In genomic region chr11:117426297-117426685, GRCh38 we compare ENCODE assay signal across 8 cellular contexts.
DNase-seq lines count a peak whose midpoint lies in the region; ATAC-seq, FAIRE-seq and TF ChIP-seq lines count a peak whose summit lies in the region.

No MANE protein-coding gene starts in this region.

- WGBS in thyroid gland, 2 donors, result 12 to 13% methylated on average over 7 to 13 of the region's 17 CpGs

- peak overlapping the region; percentile 6 for H3K4me2 ChIP-seq in osteoblast (ENCODE audit: insufficient read depth, low read length)

- no peaks in the 10 kb centered on the region for H3K9me3 ChIP-seq in osteoblast (ENCODE audit: low read depth, low read length)
- no peaks in the 10 kb centered on the region for H3K9me3 ChIP-seq in thyroid gland

- H3K4me3 ChIP-seq in osteoblast (ENCODE audit: insufficient read depth, low read length), result no peak overlapping the region
- H3K4me3 ChIP-seq in thyroid gland (replicated peaks in 1 of 3), result no peak overlapping the region

- H3K79me2 ChIP-seq in osteoblast (ENCODE audit: insufficient read depth, low read length), result no peaks in the 10 kb centered on the region

- FAIRE-seq in HTR-8/SVneo (lab: Jason Lieb, UNC) (peak; percentile 80), frontal cortex (lab: Jason Lieb, UNC) (no peak)

- no peak for ATAC-seq in HG03354 (IDR thresholded peaks at IDR 0.05; ENCODE audit: poor library complexity, severe bottlenecking, unreplicated experiment)

- H3K4me1 ChIP-seq in osteoblast (ENCODE audit: insufficient read depth, low read length) (peaks cover 6% of the 10 kb centered on the region), thyroid gland (peaks cover 15 to 36% of the 10 kb centered on the region in 2 donors)

- peak; percentile 71 for DNase-seq in COLO668 (lab: John Stamatoyannopoulos, UW; ENCODE audit: unreplicated experiment)
- peak; percentile 79 for DNase-seq in HTR-8/SVneo (ENCODE audit: insufficient read length, low spot score)
- peak; percentile 78 for DNase-seq in RPMI8226
- DNase-seq in activated effector memory CD4-positive, alpha-beta T cell treated with Interleukin-2 at 50 U/mL for 16 hours, result peak; percentile 48
- DNase-seq in frontal cortex (ENCODE audit: low spot score in 2 of 2), result peak; percentile 71 to 79
- peak; percentile 95 for DNase-seq in osteoblast (ENCODE audit: insufficient read length, low spot score, missing footprints)
- DNase-seq in thyroid gland, result peak; percentile 69 to 78

- no peaks in the 10 kb centered on the region for H4K20me1 ChIP-seq in osteoblast (ENCODE audit: insufficient read depth, low read length)

- intact Hi-C loops in thyroid gland (cut with DNase I), result loop anchor here (5.0 kb wide), 3 partner anchors 371 to 626 kb away; partner anchors contain the start of gene DSCAML1

- H3K36me3 ChIP-seq in osteoblast (ENCODE audit: insufficient read depth, low read length) (no peaks in the 10 kb centered on the region), thyroid gland (no peaks in the 10 kb centered on the region)

- H3K27ac ChIP-seq in osteoblast (ENCODE audit: low read depth, low read length) (no peak overlapping the region), thyroid gland (no peak overlapping the region)

- TF ChIP-seq CTCF in osteoblast (IDR thresholded peaks at IDR 0.05; ENCODE audit: extremely low read depth, low read depth, low read length) (peak; percentile 96), thyroid gland (IDR thresholded peaks at IDR 0.05) (peak; percentile 91 to 99 (median 94))

- no peak for TF ChIP-seq POLR2A in thyroid gland (IDR thresholded peaks at IDR 0.05)

- peaks cover 12% of the 10 kb centered on the region for H3K27me3 ChIP-seq in osteoblast (ENCODE audit: insufficient read depth, low read length)
- no peaks in the 10 kb centered on the region for H3K27me3 ChIP-seq in thyroid gland

- no peak overlapping the region for H2AFZ ChIP-seq in osteoblast (ENCODE audit: low read length)
